In genomic region chr9:112224401-112225289, GRCh38 we compare ENCODE assay signal across 10 cellular contexts. TPM values are rescaled to one million over a fixed set of nuclear protein-coding genes. Genes with fewer than 3 reads are reported as not detected.
DNase-seq lines count a peak whose midpoint lies in the region; ATAC-seq and TF ChIP-seq lines count a peak whose summit lies in the region.
"Had no signal": no experiment of that assay in that cellular context is flagged by ENCODE, and none has a peak within 500 bp of the region (broad histone marks: within the 10 kb centered on the region; RNA-seq: fewer than 3 reads in every experiment).

No MANE protein-coding gene starts in this region.

- no peaks in the 10 kb centered on the region for H3K27me3 Mint-ChIP-seq in CD8-positive, alpha-beta T cell (ENCODE audit: low read depth)
- H3K27me3 Mint-ChIP-seq: naive B cell had no signal

- intact Hi-C loops in CD8-positive, alpha-beta T cell (cut with DNase I, micrococcal nuclease): loop anchor here (10.0 kb wide), 3 partner anchors 100 to 130 kb away; no protein-coding TSS in a partner anchor

- H3K9me3 Mint-ChIP-seq in CD8-positive, alpha-beta T cell: no peaks in the 10 kb centered on the region
- H3K9me3 Mint-ChIP-seq: naive B cell had no signal

- POLR2A ChIA-PET in CD8-positive, alpha-beta T cell (lab: Charles Lee): interaction anchor here (0.8 to 1.1 kb wide), 2 partner anchors 12 to 13 kb away, joined by 3 to 5 read pairs; no protein-coding TSS in a partner anchor

- no peaks in the 10 kb centered on the region for H3K4me1 ChIP-seq in CD8-positive, alpha-beta T cell (ENCODE audit: insufficient read depth, low read length)

- H3K27ac Mint-ChIP-seq in CD8-positive, alpha-beta T cell: no peak overlapping the region

- TF ChIP-seq CTCF in fibroblast of the aortic adventitia (IDR thresholded peaks at IDR 0.05; ENCODE audit: insufficient read depth, low read length): no peak
- no peak for TF ChIP-seq CTCF in CD8-positive, alpha-beta T cell (IDR thresholded peaks at IDR 0.05)

- peaks cover 70% of the 10 kb centered on the region for H3K36me3 Mint-ChIP-seq in CD8-positive, alpha-beta T cell

- H3K9me3 ChIP-seq in MG63: no peaks in the 10 kb centered on the region
- H3K9me3 ChIP-seq in CD8-positive, alpha-beta T cell (ENCODE audit: low read length): no peaks in the 10 kb centered on the region

- peaks cover 6% of the 10 kb centered on the region for H3K4me1 Mint-ChIP-seq in CD8-positive, alpha-beta T cell (ENCODE audit: low read depth)

- CTCF ChIA-PET in CD8-positive, alpha-beta T cell (lab: Charles Lee): interaction anchor here (0.8 to 1.8 kb wide), 4 partner anchors 16 to 135 kb away, joined by 3 to 4 read pairs (median 3); no protein-coding TSS in a partner anchor

- H3K4me3 ChIP-seq in MG63: no peak overlapping the region
- H3K4me3 ChIP-seq in fibroblast of the aortic adventitia (ENCODE audit: low read depth, low read length): no peak overlapping the region
- no peak overlapping the region for H3K4me3 ChIP-seq in CD8-positive, alpha-beta T cell (ENCODE audit: low read depth, low read length)

- ATAC-seq in GM21529 (IDR thresholded peaks at IDR 0.05; ENCODE audit: unreplicated experiment): peak; percentile 69
- ATAC-seq in CD8-positive, alpha-beta T cell: no peak

- DNase-seq in GM04503 (ENCODE audit: low read depth) (peak; percentile 42), MG63 (peak; percentile 56), fibroblast of the aortic adventitia (ENCODE audit: low read depth) (peak; percentile 55), superior temporal gyrus (ENCODE audit: extremely low spot score) (no peak), NCI-H748 (lab: John Stamatoyannopoulos, UW; ENCODE audit: unreplicated experiment) (no peak), NCI-H526 treated with DMSO at 0.1 percent for 48 hours (lab: John Stamatoyannopoulos, UW) (no peak)
- no peak for DNase-seq in CD8-positive, alpha-beta T cell
- DNase-seq: GF-D8, naive B cell had no signal

- H3K27me3 ChIP-seq in MG63: no peaks in the 10 kb centered on the region
- H3K27me3 ChIP-seq in CD8-positive, alpha-beta T cell (ENCODE audit: insufficient read depth, low read length): no peaks in the 10 kb centered on the region

- no peak overlapping the region for H3K4me3 Mint-ChIP-seq in CD8-positive, alpha-beta T cell
- H3K4me3 Mint-ChIP-seq: naive B cell had no signal

- no peak overlapping the region for H3K27ac ChIP-seq in CD8-positive, alpha-beta T cell (ENCODE audit: low read depth, low read length)

- peaks cover 18% of the 10 kb centered on the region for H3K36me3 ChIP-seq in MG63
- H3K36me3 ChIP-seq in CD8-positive, alpha-beta T cell (ENCODE audit: insufficient read depth, low read length): peaks cover 30% of the 10 kb centered on the region

RNA-seq across cellular contexts. Expression of gene SUSD1, which starts 49.5 kb away (rescaled TPM):
- 0.99 and 3.3 TPM in 2 replicates for total RNA-seq in MG63 (2014; rRNA removed; shearing (Covaris generic); ENCODE audit: low replicate concordance)
- total RNA-seq in fibroblast of the aortic adventitia (ENCODE audit: low replicate concordance): 11.4 and 16.4 TPM in 2 replicates
- 1 to 10 TPM; 4.0 to 4.2 TPM for total RNA-seq in CD8-positive, alpha-beta T cell

Comparison
In these comparisons a context has a peak if more than half of its experiments do, and no peak if none do; other contexts are left out.
1. DNase-seq: peak in GM04503 (single experiment), MG63 (single experiment) and fibroblast of the aortic adventitia (single experiment); none in superior temporal gyrus (single experiment), NCI-H748 (single experiment), NCI-H526 treated with DMSO at 0.1 percent for 48 hours (single experiment) and CD8-positive, alpha-beta T cell (0 of 7).